8 cellular contexts compared by ENCODE assay signal in the genomic region with DNA sequence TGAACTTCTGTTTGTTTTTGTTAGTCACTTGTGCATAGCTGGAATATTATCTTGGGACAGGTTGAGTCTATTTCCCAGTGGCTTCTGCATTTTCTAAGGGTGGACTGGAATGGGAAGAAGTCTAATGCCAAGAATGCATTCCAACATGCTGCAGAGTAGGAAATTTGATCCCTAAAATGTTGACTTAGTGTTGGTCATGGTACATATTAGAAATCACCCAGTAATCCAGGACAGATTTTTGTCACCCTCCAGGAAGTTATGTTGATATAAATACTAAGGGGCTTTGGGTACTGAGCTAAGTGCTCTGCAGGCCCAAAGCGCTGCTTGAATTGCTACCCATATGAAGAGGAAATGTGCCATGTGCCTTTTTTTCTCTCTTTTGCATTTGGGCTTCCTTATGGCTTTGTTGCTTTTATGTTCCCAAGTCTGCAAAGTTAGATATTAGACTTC. TPM values are rescaled to one million over a fixed set of nuclear protein-coding genes. Genes with fewer than 3 reads are reported as not detected.
A peak's percentile ranks its signal among the peaks of the same experiment; 100 is the strongest.
DNase-seq lines count a peak whose midpoint lies in the region; ATAC-seq and TF ChIP-seq lines count a peak whose summit lies in the region.

No MANE protein-coding gene starts in this region.

- TF ChIP-seq RAD21 in SK-N-SH (IDR thresholded peaks at IDR 0.05; ENCODE audit: low read length): no peak

- peaks cover 97% of the 10 kb centered on the region for H3K79me2 ChIP-seq in SK-N-SH (ENCODE audit: insufficient read depth)

- H2AFZ ChIP-seq in SK-N-SH (ENCODE audit: low read depth): no peak overlapping the region

- peak overlapping the region; percentile 57 to 73 for H3K4me3 Mint-ChIP-seq in stimulated activated naive B cell treated with anti-CD40 and anti-IgM and Interleukin-4, amounts not matched to agents 10 μg/mL and 1 μg/mL and 100 μg/mL, for 72 hours

- H3K9me2 ChIP-seq in SK-N-SH: no peaks in the 10 kb centered on the region

- TF ChIP-seq EP300 in SK-N-SH (IDR thresholded peaks at IDR 0.05; ENCODE audit: borderline replicate concordance in 1 of 2, low read depth in 1 of 2, low read length in 1 of 2): peak in 1 of 2 experiments; percentile 33; a peak in 1 of 4 replicates

- H4K20me1 ChIP-seq in SK-N-SH (ENCODE audit: insufficient read depth): peaks cover 100% of the 10 kb centered on the region

- H3K9me3 ChIP-seq in SK-N-SH (no peaks in the 10 kb centered on the region), left ventricle myocardium inferior (replicated peaks) (no peaks in the 10 kb centered on the region)

- H3K36me3 ChIP-seq in SK-N-SH (replicated peaks in 1 of 2; ENCODE audit: control insufficient read depth in 1 of 2, insufficient read depth in 2 of 2, low read length in 1 of 2) (peaks cover 7 to 14% of the 10 kb centered on the region in 2 experiments), left ventricle myocardium inferior (peaks cover 8% of the 10 kb centered on the region)

- intact Hi-C loops in left ventricle myocardium inferior (cut with micrococcal nuclease): loop anchor here (10.0 kb wide), 1 partner anchor 49 kb away; no protein-coding TSS in a partner anchor

- peak overlapping the region; percentile 46 for H3K4me2 ChIP-seq in SK-N-SH

- POLR2A ChIA-PET in SK-N-SH (lab: Yijun Ruan, JAX): no interaction called here

- H3K9me3 Mint-ChIP-seq in stimulated activated naive B cell treated with anti-CD40 and anti-IgM and Interleukin-4, amounts not matched to agents 10 μg/mL and 1 μg/mL and 100 μg/mL, for 72 hours: no peaks in the 10 kb centered on the region

- H3K4me1 Mint-ChIP-seq in stimulated activated naive B cell treated with anti-CD40 and anti-IgM and Interleukin-4, amounts not matched to agents 10 μg/mL and 1 μg/mL and 100 μg/mL, for 72 hours: peaks cover 18 to 38% of the 10 kb centered on the region in 2 donors

- 63% methylated on average over 1 of the region's 1 CpG for WGBS in SK-N-SH (ENCODE audit: low lambda C conversion rate)

- no peak for ATAC-seq in stimulated activated naive B cell treated with anti-CD40 and anti-IgM and Interleukin-4, amounts not matched to agents 10 μg/mL and 1 μg/mL and 100 μg/mL, for 72 hours (replicated peaks)
- no peak for ATAC-seq in HG02973 (IDR thresholded peaks at IDR 0.05; ENCODE audit: unreplicated experiment)
- no peak for ATAC-seq in GM18519 (IDR thresholded peaks at IDR 0.05; ENCODE audit: low FRiP score, unreplicated experiment)

- H3K9ac ChIP-seq in SK-N-SH: peak overlapping the region; percentile 18; the same call in 1 of the 2 replicates

- CTCF ChIA-PET in SK-N-SH (lab: Yijun Ruan, JAX): interaction anchor here (0.9 to 1.5 kb wide), 2 partner anchors 83 to 103 kb away, joined by 3 to 7 read pairs; no protein-coding TSS in a partner anchor

- H3K27ac Mint-ChIP-seq in stimulated activated naive B cell treated with anti-CD40 and anti-IgM and Interleukin-4, amounts not matched to agents 10 μg/mL and 1 μg/mL and 100 μg/mL, for 72 hours: peak overlapping the region; percentile 71

- no peaks in the 10 kb centered on the region for H3K27me3 ChIP-seq in SK-N-SH (ENCODE audit: insufficient read depth)
- no peaks in the 10 kb centered on the region for H3K27me3 ChIP-seq in left ventricle myocardium inferior (ENCODE audit: low read depth)

- H3K4me1 ChIP-seq in SK-N-SH (ENCODE audit: control insufficient read depth in 1 of 2, insufficient read depth in 2 of 2, low read depth in 1 of 2, low read length in 1 of 2) (peaks cover 20 to 59% of the 10 kb centered on the region in 2 experiments; a peak in 3 of 4 replicates), left ventricle myocardium inferior (peaks cover 94% of the 10 kb centered on the region)

- H3K4me3 ChIP-seq in SK-N-SH (ENCODE audit: low read depth in 2 of 2, low read length in 1 of 2) (0 out of 4 replicates have a peak overlapping the region, but pooled peaks of 1 of the 2 experiments have one; percentile 6), left ventricle myocardium inferior (peak overlapping the region; percentile 5)

- H3K27ac ChIP-seq in SK-N-SH (ENCODE audit: low read depth in 2 of 2, low read length in 1 of 2): peak overlapping the region; percentile 43 to 81; a peak in 3 of 4 replicates
- H3K27ac ChIP-seq in left ventricle myocardium inferior (replicated peaks): peak overlapping the region; percentile 47

- H3K27me3 Mint-ChIP-seq in stimulated activated naive B cell treated with anti-CD40 and anti-IgM and Interleukin-4, amounts not matched to agents 10 μg/mL and 1 μg/mL and 100 μg/mL, for 72 hours: no peaks in the 10 kb centered on the region

- DNase-seq in NCI-H748 (lab: John Stamatoyannopoulos, UW; ENCODE audit: unreplicated experiment) (peak; percentile 7), NCI-H748 treated with DMSO at 0.1 percent for 48 hours (lab: John Stamatoyannopoulos, UW) (no peak), SK-N-SH (no peak), left ventricle myocardium inferior (no peak), hippocampal formation (lab: John Stamatoyannopoulos, UW) (no peak)
- DNase-seq in stimulated activated naive B cell treated with anti-CD40 and anti-IgM and Interleukin-4, amounts not matched to agents 10 μg/mL and 1 μg/mL and 100 μg/mL, for 72 hours: no peak

- TF ChIP-seq CTCF in SK-N-SH (IDR thresholded peaks at IDR 0.05): no peak
- no peak for TF ChIP-seq CTCF in left ventricle myocardium inferior (IDR thresholded peaks at IDR 0.05; ENCODE audit: borderline replicate concordance)

- peaks cover 40% of the 10 kb centered on the region for H3F3A ChIP-seq in SK-N-SH (replicated peaks; ENCODE audit: insufficient read depth)

- peaks cover 28 to 46% of the 10 kb centered on the region in 2 donors for H3K36me3 Mint-ChIP-seq in stimulated activated naive B cell treated with anti-CD40 and anti-IgM and Interleukin-4, amounts not matched to agents 10 μg/mL and 1 μg/mL and 100 μg/mL, for 72 hours

TF ChIP-seq in SK-N-SH, 30 proteins besides CTCF, POLR2A, EP300 and RAD21 (continues in another document):
- TF ChIP-seq POLR2AphosphoS5 (IDR thresholded peaks at IDR 0.05; ENCODE audit: low read depth, low read length) (peak; percentile 45; the same call in 1 of the 2 replicates), MAX (IDR thresholded peaks at IDR 0.05; ENCODE audit: low read depth) (no peak), SMC3 (IDR thresholded peaks at IDR 0.05; ENCODE audit: low read depth, low read length) (no peak), YY1 (IDR thresholded peaks at IDR 0.05; ENCODE audit: low read depth) (no peak), SIN3A (IDR thresholded peaks at IDR 0.05; ENCODE audit: borderline replicate concordance, low read depth, low read length) (no peak), MEF2A (IDR thresholded peaks at IDR 0.05; ENCODE audit: borderline replicate concordance, low read depth) (no peak), EZH2phosphoT487 (IDR thresholded peaks at IDR 0.05; ENCODE audit: borderline replicate concordance, low read depth) (no peak), MXI1 (IDR thresholded peaks at IDR 0.05; ENCODE audit: low read depth, low read length) (no peak), JUND (IDR thresholded peaks at IDR 0.05) (peak; percentile 46), FOXM1 (IDR thresholded peaks at IDR 0.05; ENCODE audit: low read depth) (no peak)
- TF ChIP-seq, protein P1, sequence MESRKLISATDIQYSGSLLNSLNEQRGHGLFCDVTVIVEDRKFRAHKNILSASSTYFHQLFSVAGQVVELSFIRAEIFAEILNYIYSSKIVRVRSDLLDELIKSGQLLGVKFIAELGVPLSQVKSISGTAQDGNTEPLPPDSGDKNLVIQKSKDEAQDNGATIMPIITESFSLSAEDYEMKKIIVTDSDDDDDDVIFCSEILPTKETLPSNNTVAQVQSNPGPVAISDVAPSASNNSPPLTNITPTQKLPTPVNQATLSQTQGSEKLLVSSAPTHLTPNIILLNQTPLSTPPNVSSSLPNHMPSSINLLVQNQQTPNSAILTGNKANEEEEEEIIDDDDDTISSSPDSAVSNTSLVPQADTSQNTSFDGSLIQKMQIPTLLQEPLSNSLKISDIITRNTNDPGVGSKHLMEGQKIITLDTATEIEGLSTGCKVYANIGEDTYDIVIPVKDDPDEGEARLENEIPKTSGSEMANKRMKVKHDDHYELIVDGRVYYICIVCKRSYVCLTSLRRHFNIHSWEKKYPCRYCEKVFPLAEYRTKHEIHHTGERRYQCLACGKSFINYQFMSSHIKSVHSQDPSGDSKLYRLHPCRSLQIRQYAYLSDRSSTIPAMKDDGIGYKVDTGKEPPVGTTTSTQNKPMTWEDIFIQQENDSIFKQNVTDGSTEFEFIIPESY (IDR thresholded peaks at IDR 0.05; ENCODE audit: borderline replicate concordance, low read depth): no peak
- TF ChIP-seq, protein P2, sequence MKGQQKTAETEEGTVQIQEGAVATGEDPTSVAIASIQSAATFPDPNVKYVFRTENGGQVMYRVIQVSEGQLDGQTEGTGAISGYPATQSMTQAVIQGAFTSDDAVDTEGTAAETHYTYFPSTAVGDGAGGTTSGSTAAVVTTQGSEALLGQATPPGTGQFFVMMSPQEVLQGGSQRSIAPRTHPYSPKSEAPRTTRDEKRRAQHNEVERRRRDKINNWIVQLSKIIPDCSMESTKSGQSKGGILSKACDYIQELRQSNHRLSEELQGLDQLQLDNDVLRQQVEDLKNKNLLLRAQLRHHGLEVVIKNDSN (IDR thresholded peaks at IDR 0.05; ENCODE audit: borderline replicate concordance, low read depth): 0 out of 2 replicates have a peak, but pooled peaks have one; percentile 15
- TF ChIP-seq, protein P3, sequence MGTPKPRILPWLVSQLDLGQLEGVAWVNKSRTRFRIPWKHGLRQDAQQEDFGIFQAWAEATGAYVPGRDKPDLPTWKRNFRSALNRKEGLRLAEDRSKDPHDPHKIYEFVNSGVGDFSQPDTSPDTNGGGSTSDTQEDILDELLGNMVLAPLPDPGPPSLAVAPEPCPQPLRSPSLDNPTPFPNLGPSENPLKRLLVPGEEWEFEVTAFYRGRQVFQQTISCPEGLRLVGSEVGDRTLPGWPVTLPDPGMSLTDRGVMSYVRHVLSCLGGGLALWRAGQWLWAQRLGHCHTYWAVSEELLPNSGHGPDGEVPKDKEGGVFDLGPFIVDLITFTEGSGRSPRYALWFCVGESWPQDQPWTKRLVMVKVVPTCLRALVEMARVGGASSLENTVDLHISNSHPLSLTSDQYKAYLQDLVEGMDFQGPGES (IDR thresholded peaks at IDR 0.05; ENCODE audit: low read depth, low read length): no peak

RNA-seq across cellular contexts. Expression of gene ARID1A, which starts 10.0 kb away (rescaled TPM):
- 14.2 and 26.5 TPM in 2 replicates for polyA plus RNA-seq in SK-N-SH (2012; rRNA removed)
- 15.6 and 20.3 TPM in 2 replicates for polyA plus RNA-seq in SK-N-SH (2012; cell fraction: cytosol; rRNA removed)
- 58.2 and 65.9 TPM in 2 replicates for polyA plus RNA-seq in SK-N-SH (2012; cell fraction: nucleus; rRNA removed)
- 31.7 TPM for total RNA-seq in left ventricle myocardium inferior
